Comparison of ENCODE assay signal across 9 cellular contexts in the genomic region with DNA sequence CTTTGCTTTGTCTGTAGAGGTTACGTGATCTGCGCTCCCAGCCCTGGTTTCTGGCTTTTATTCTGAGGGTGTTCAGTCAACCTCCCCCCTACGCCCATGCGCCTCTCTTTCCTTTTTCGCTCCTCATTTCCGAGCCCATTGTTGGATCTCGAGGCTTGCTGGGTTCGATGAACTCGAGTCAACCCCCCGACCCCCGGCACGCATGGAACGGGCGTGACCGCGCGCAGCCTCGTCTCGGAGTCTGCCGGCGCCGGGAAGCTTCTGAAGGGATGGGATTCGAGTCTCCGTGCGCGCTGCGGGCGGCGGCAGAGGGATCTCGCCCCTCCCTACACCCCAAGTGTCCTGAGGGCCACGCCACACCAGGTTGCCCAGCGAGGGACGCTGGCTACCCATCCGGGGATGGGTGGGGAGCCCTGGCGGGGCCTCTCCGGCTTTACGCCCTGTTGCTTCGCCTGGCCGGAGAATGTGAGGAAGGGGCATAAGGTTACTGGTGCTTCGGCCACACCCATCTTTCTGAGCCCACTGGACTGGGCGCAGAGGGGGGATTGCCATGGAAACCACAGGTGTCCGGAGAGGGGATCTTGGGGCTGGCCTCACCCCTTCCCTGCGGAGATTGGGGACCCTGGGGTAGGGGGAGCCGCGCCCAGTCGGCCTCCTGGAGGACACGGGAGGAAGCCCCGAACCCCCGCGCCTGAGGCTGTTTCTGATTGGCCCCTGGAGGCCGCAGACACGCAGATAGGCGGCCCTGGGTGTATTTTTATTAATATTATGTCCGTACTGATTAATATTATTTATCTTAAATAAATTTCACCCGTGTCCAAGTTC. TPM values are rescaled to one million over a fixed set of nuclear protein-coding genes. Genes with fewer than 3 reads are reported as not detected.
DNase-seq lines count a peak whose midpoint lies in the region; ATAC-seq and TF ChIP-seq lines count a peak whose summit lies in the region.
"Had no signal": no experiment of that assay in that cellular context is flagged by ENCODE, and none has a peak within 500 bp of the region (broad histone marks: within the 10 kb centered on the region; RNA-seq: fewer than 3 reads in every experiment).

No MANE protein-coding gene starts in this region.

- H3K27me3 ChIP-seq in stomach = peaks cover 10 to 66% (median 51%) of the 10 kb centered on the region in 3 donors
- peaks cover 52% of the 10 kb centered on the region for H3K27me3 ChIP-seq in MG63

- ATAC-seq in activated CD4-positive, alpha-beta T cell treated with anti-CD3 and anti-CD28 coated beads for 36 hours = no peak
- ATAC-seq in HG03354 (IDR thresholded peaks at IDR 0.05; ENCODE audit: poor library complexity, severe bottlenecking, unreplicated experiment) (no peak), HG03039 (IDR thresholded peaks at IDR 0.05; ENCODE audit: unreplicated experiment) (no peak)

- H3K4me1 Mint-ChIP-seq in activated CD4-positive, alpha-beta T cell treated with anti-CD3 and anti-CD28 coated beads for 36 hours = peaks cover 19% of the 10 kb centered on the region
- peaks cover 24% of the 10 kb centered on the region for H3K4me1 Mint-ChIP-seq in activated CD4-positive, alpha-beta memory T cell treated with anti-CD3 and anti-CD28 coated beads for 36 hours (ENCODE audit: low read depth)
- H3K4me1 Mint-ChIP-seq in immature natural killer cell = peaks cover 9 to 10% of the 10 kb centered on the region in 2 donors

- H3K4me3 Mint-ChIP-seq in activated CD4-positive, alpha-beta T cell treated with anti-CD3 and anti-CD28 coated beads for 36 hours = peak overlapping the region; percentile 75
- H3K4me3 Mint-ChIP-seq in activated CD4-positive, alpha-beta memory T cell treated with anti-CD3 and anti-CD28 coated beads for 36 hours = peak overlapping the region; percentile 57
- H3K4me3 Mint-ChIP-seq in immature natural killer cell = peak overlapping the region; percentile 70 to 92 (median 82)

- POLR2A ChIA-PET in activated CD4-positive, alpha-beta T cell treated with anti-CD3 and anti-CD28 coated beads for 36 hours (lab: Charles Lee) = no interaction called here
- POLR2A ChIA-PET in activated CD4-positive, alpha-beta memory T cell treated with anti-CD3 and anti-CD28 coated beads for 36 hours (lab: Charles Lee) = interaction anchor here (1.0 kb wide), 1 partner anchor 11 kb away, joined by 3 read pairs; no protein-coding TSS in a partner anchor

- H3K27ac Mint-ChIP-seq in activated CD4-positive, alpha-beta T cell treated with anti-CD3 and anti-CD28 coated beads for 36 hours = no peak overlapping the region
- no peak overlapping the region for H3K27ac Mint-ChIP-seq in activated CD4-positive, alpha-beta memory T cell treated with anti-CD3 and anti-CD28 coated beads for 36 hours
- H3K27ac Mint-ChIP-seq in immature natural killer cell = no peak overlapping the region

- H3K9me3 ChIP-seq in stomach (no peaks in the 10 kb centered on the region), MG63 (no peaks in the 10 kb centered on the region)

- H3K4me1 ChIP-seq in stomach = peaks cover 25 to 34% (median 32%) of the 10 kb centered on the region in 4 donors

- no peaks in the 10 kb centered on the region for H3K9me3 Mint-ChIP-seq in activated CD4-positive, alpha-beta T cell treated with anti-CD3 and anti-CD28 coated beads for 36 hours (ENCODE audit: low read depth)
- no peaks in the 10 kb centered on the region for H3K9me3 Mint-ChIP-seq in activated CD4-positive, alpha-beta memory T cell treated with anti-CD3 and anti-CD28 coated beads for 36 hours
- no peaks in the 10 kb centered on the region for H3K9me3 Mint-ChIP-seq in immature natural killer cell

- no peak overlapping the region for H3K27ac ChIP-seq in stomach

- no peaks in the 10 kb centered on the region for H3K36me3 Mint-ChIP-seq in activated CD4-positive, alpha-beta T cell treated with anti-CD3 and anti-CD28 coated beads for 36 hours (ENCODE audit: low read depth)
- no peaks in the 10 kb centered on the region for H3K36me3 Mint-ChIP-seq in activated CD4-positive, alpha-beta memory T cell treated with anti-CD3 and anti-CD28 coated beads for 36 hours
- no peaks in the 10 kb centered on the region for H3K36me3 Mint-ChIP-seq in immature natural killer cell

- intact Hi-C loops in activated CD4-positive, alpha-beta T cell treated with anti-CD3 and anti-CD28 coated beads for 36 hours (cut with DNase I, micrococcal nuclease) = no loop called here
- intact Hi-C loops in activated CD4-positive, alpha-beta memory T cell treated with anti-CD3 and anti-CD28 coated beads for 36 hours (cut with micrococcal nuclease) = loop anchor here (2.0 kb wide), 1 partner anchor 13 kb away; no protein-coding TSS in a partner anchor
- intact Hi-C loops in stomach (cut with DNase I; ENCODE audit: low total_unique reads) = no loop called here

- H3K4me3 ChIP-seq in stomach (peak overlapping the region in 3 of 4 donors; percentile 69 to 98 (median 91)), MG63 (no peak overlapping the region)

- no peak for TF ChIP-seq EP300 in stomach (IDR thresholded peaks at IDR 0.05)

- no peak for TF ChIP-seq POLR2A in stomach (IDR thresholded peaks at IDR 0.05)

- CTCF ChIA-PET in activated CD4-positive, alpha-beta T cell treated with anti-CD3 and anti-CD28 coated beads for 36 hours (lab: Charles Lee) = no interaction called here
- CTCF ChIA-PET in activated CD4-positive, alpha-beta memory T cell treated with anti-CD3 and anti-CD28 coated beads for 36 hours (lab: Charles Lee) = interaction anchor here (0.7 kb wide), 1 partner anchor 15 kb away, joined by 3 read pairs; no protein-coding TSS in a partner anchor

- TF ChIP-seq CTCF in stomach (IDR thresholded peaks at IDR 0.05) = no peak

- DNase-seq in activated CD4-positive, alpha-beta T cell treated with anti-CD3 and anti-CD28 coated beads for 36 hours = peak; percentile 13
- no peak for DNase-seq in activated CD4-positive, alpha-beta T cell treated with anti-CD3 and anti-CD28 coated beads for 1 hour
- DNase-seq in activated CD4-positive, alpha-beta memory T cell treated with anti-CD3 and anti-CD28 coated beads for 36 hours = no peak
- DNase-seq in immature natural killer cell (no peak), stomach (no peak), MG63 (no peak)
- DNase-seq: HCEC 1CT had no signal

- H3K27me3 Mint-ChIP-seq in activated CD4-positive, alpha-beta T cell treated with anti-CD3 and anti-CD28 coated beads for 36 hours = peaks cover 51% of the 10 kb centered on the region
- H3K27me3 Mint-ChIP-seq in activated CD4-positive, alpha-beta memory T cell treated with anti-CD3 and anti-CD28 coated beads for 36 hours = peaks cover 52% of the 10 kb centered on the region
- peaks cover 10 to 23% (median 19%) of the 10 kb centered on the region in 3 donors for H3K27me3 Mint-ChIP-seq in immature natural killer cell (ENCODE audit: low read depth in 3 of 3)

- no peaks in the 10 kb centered on the region for H3K36me3 ChIP-seq in stomach
- H3K36me3 ChIP-seq in MG63 = no peaks in the 10 kb centered on the region

- 5 to 7% (median 6%) methylated on average over 42 to 55 of the region's 55 CpGs for WGBS in stomach, 5 donors

RNA-seq across cellular contexts. Expression of gene MAPT, which starts 1.8 kb away (rescaled TPM):
- total RNA-seq in activated CD4-positive, alpha-beta T cell treated with anti-CD3 and anti-CD28 coated beads for 36 hours = 1 to 10 TPM in 1 of 2 experiments, under 1 TPM in 1; 0.75 to 1.7 TPM
- total RNA-seq in activated CD4-positive, alpha-beta memory T cell treated with anti-CD3 and anti-CD28 coated beads for 36 hours = 1 to 10 TPM; 1.5 to 1.8 TPM
- polyA plus RNA-seq in immature natural killer cell (under 1 TPM in 1 of 3 donors, not detected in 2; 0.40 TPM), stomach (1 to 10 TPM in 2 of 3 donors, under 1 TPM in 1; 0.44 to 4.1 (median 1.2) TPM)
- 1 to 10 TPM in 3 of 5 donors, under 1 TPM in 1, not detected in 1; 0.72 to 3.5 (median 1.9) TPM for total RNA-seq in stomach
- 0.43 TPM in 1 of 2 replicates, not detected in the other for total RNA-seq in MG63 (2014; rRNA removed; shearing (Covaris generic); ENCODE audit: low replicate concordance)

RNA-seq across cellular contexts. Expression of gene SPPL2C, which starts 51.5 kb away (rescaled TPM):
- total RNA-seq in activated CD4-positive, alpha-beta T cell treated with anti-CD3 and anti-CD28 coated beads for 36 hours = not detected
- total RNA-seq in activated CD4-positive, alpha-beta memory T cell treated with anti-CD3 and anti-CD28 coated beads for 36 hours = not detected
- polyA plus RNA-seq in immature natural killer cell (not detected), stomach (not detected)
- total RNA-seq in stomach = not detected
- not detected in 2 replicates for total RNA-seq in MG63 (2014; rRNA removed; shearing (Covaris generic); ENCODE audit: low replicate concordance)
